Comparison of ENCODE assay signal across 8 cellular contexts in the genomic region with DNA sequence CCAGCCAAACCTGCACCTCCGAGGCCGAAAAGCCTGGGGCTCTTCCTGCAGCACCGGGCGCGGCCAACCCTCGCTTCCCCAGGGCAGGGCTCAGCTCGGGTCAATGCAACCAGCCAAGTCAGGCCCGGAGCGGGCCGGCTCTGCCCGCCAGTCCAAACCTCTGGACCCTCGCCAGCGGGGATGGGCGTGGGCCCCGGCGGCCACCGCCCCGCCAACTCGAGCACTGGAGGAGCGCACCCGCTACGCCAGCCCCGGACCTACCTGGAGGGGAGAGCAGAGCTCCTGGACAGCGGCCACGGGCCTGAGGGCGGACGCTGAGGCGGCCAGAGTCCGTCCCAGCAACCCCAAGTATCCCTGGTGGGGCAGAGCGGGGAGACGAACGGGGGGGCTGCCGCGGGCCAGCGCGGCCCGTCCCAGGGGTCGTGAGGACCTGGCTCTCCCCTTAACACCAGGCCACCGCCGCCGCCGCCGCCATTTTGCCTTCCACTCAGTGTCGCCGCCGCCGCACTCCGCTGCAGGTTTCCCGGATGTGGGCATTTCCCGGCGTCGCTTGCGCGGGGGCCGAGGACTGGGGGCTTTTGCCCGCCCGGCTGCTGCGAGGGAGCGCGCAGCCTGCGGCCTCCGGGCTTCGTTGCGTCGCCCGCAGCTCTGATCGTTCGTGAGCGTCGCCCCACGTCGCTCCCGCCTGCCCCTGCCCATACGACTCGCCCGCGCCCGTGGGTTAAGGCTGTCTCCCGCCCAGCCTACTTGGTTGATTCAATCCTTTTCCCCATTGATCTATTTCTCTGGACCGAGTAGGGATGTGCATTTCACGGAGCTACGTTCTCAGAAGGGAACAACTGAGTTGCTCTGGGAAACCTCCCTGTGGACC. TPM values are rescaled to one million over a fixed set of nuclear protein-coding genes. Genes with fewer than 3 reads are reported as not detected.
DNase-seq lines count a peak whose midpoint lies in the region; ATAC-seq and TF ChIP-seq lines count a peak whose summit lies in the region.

LATS1 (minus strand) TSS at position 514 of the 871 bp plus-strand sequence. CDS start 15,975 bp downstream, outside the sequence.

- H3K36me3 ChIP-seq in CD4-positive, CD25-positive, alpha-beta regulatory T cell (ENCODE audit: control insufficient read depth, insufficient read depth, low read length), result no peaks in the 10 kb centered on the region

- peak within 1 kb of the TSS; percentile 93 to 98 (median 94) for H3K4me3 Mint-ChIP-seq in CD4-positive, CD25-positive, alpha-beta regulatory T cell
- H3K4me3 Mint-ChIP-seq in activated CD4-positive, alpha-beta memory T cell treated with anti-CD3 and anti-CD28 coated beads for 36 hours, result peak within 1 kb of the TSS; percentile 92

- TF ChIP-seq CTCF in dorsolateral prefrontal cortex (IDR thresholded peaks at IDR 0.05 in 54 of 56, conservative IDR thresholded peaks at IDR 0.05 in 2 of 56; ENCODE audit: low read depth in 1 of 56, partially characterized antibody in 56 of 56) (peak in 41 of 56 donors; percentile 3 to 60 (median 30)), lower leg skin (IDR thresholded peaks at IDR 0.05) (no peak)

- peak; percentile 93 to 95 for ATAC-seq in CD4-positive, CD25-positive, alpha-beta regulatory T cell (ENCODE audit: low read depth in 2 of 2)
- ATAC-seq in GM19438 (IDR thresholded peaks at IDR 0.05; ENCODE audit: low read depth, unreplicated experiment) (peak; percentile 83), HG03571 (IDR thresholded peaks at IDR 0.05; ENCODE audit: unreplicated experiment) (peak; percentile 91)

- POLR2A ChIA-PET in activated CD4-positive, alpha-beta memory T cell treated with anti-CD3 and anti-CD28 coated beads for 36 hours (lab: Charles Lee), result interaction anchor here (1.0 to 2.9 kb wide), 11 partner anchors 9 to 172 kb away, joined by 3 to 15 read pairs (median 5); partner anchors contain the start of genes GINM1, PCMT1 and PPIL4

- peak; percentile 88 to 93 (median 91) for DNase-seq in CD4-positive, CD25-positive, alpha-beta regulatory T cell
- DNase-seq in NCI-H82 treated with DMSO at 0.1 percent for 48 hours (lab: John Stamatoyannopoulos, UW; ENCODE audit: unreplicated experiment) (peak; percentile 34), dorsolateral prefrontal cortex (peak; percentile 78 to 94 (median 90)), lower leg skin (ENCODE audit: low spot score in 2 of 2) (peak; percentile 80 to 98)
- peak; percentile 95 for DNase-seq in activated CD4-positive, alpha-beta memory T cell treated with anti-CD3 and anti-CD28 coated beads for 36 hours
- peak; percentile 91 for DNase-seq in stimulated activated CD4-positive, alpha-beta T cell treated with anti-CD3 and anti-CD28 coated beads, Interleukin-4, amount 100 ng/mL, for 48 hours (ENCODE audit: low read depth in 2 of 2)

- H3K9me3 ChIP-seq in CD4-positive, CD25-positive, alpha-beta regulatory T cell (ENCODE audit: control insufficient read depth in 2 of 2, low read length in 2 of 2), result no peaks in the 10 kb centered on the region

- no peak for TF ChIP-seq POLR2A in lower leg skin (IDR thresholded peaks at IDR 0.05)

- H3K4me1 Mint-ChIP-seq in CD4-positive, CD25-positive, alpha-beta regulatory T cell, result peaks cover 29 to 51% (median 30%) of the 10 kb centered on the region in 4 donors
- peaks cover 31% of the 10 kb centered on the region for H3K4me1 Mint-ChIP-seq in activated CD4-positive, alpha-beta memory T cell treated with anti-CD3 and anti-CD28 coated beads for 36 hours (ENCODE audit: low read depth)

- no peaks in the 10 kb centered on the region for H3K36me3 Mint-ChIP-seq in CD4-positive, CD25-positive, alpha-beta regulatory T cell
- peaks cover 8% of the 10 kb centered on the region for H3K36me3 Mint-ChIP-seq in activated CD4-positive, alpha-beta memory T cell treated with anti-CD3 and anti-CD28 coated beads for 36 hours

- H3K9me3 Mint-ChIP-seq in CD4-positive, CD25-positive, alpha-beta regulatory T cell, result no peaks in the 10 kb centered on the region
- H3K9me3 Mint-ChIP-seq in activated CD4-positive, alpha-beta memory T cell treated with anti-CD3 and anti-CD28 coated beads for 36 hours, result no peaks in the 10 kb centered on the region

- intact Hi-C loops in activated CD4-positive, alpha-beta memory T cell treated with anti-CD3 and anti-CD28 coated beads for 36 hours (cut with micrococcal nuclease), result loop anchor here (1.0 to 10.0 kb wide), 8 partner anchors 28 to 287 kb away; partner anchors contain the start of genes GINM1, KATNA1, NUP43 and PPIL4
- intact Hi-C loops in dorsolateral prefrontal cortex (cut with DNase I), result loop anchor here (2.0 to 10.0 kb wide), 7 partner anchors 27 to 171 kb away; partner anchors contain the start of genes GINM1 (in 2 of the 2), KATNA1 (in 1 of the 2), LRP11 (in 1 of the 2) and PPIL4 (in 1 of the 2)
- intact Hi-C loops in lower leg skin (cut with DNase I; ENCODE audit: low total_unique reads), result no loop called here

- peak within 1 kb of the TSS; percentile 96 for H3K4me3 ChIP-seq in CD4-positive, CD25-positive, alpha-beta regulatory T cell (ENCODE audit: low read depth, low read length)
- H3K4me3 ChIP-seq in dorsolateral prefrontal cortex, result peak within 1 kb of the TSS; percentile 56 to 100 (median 96)
- H3K4me3 ChIP-seq in lower leg skin (ENCODE audit: low read depth, poor library complexity, severe bottlenecking), result peak within 1 kb of the TSS; percentile 95

- peak within 1 kb of the TSS; percentile 91 for H3K27ac ChIP-seq in CD4-positive, CD25-positive, alpha-beta regulatory T cell (ENCODE audit: insufficient read depth, low read length, poor library complexity, severe bottlenecking)
- H3K27ac ChIP-seq in dorsolateral prefrontal cortex, result peak within 1 kb of the TSS; percentile 85 to 100 (median 97)

- WGBS in lower leg skin, 2 donors, result 0% methylated on average over 41 to 52 of the region's 82 CpGs

- H3K27me3 Mint-ChIP-seq in CD4-positive, CD25-positive, alpha-beta regulatory T cell, result no peaks in the 10 kb centered on the region
- H3K27me3 Mint-ChIP-seq in activated CD4-positive, alpha-beta memory T cell treated with anti-CD3 and anti-CD28 coated beads for 36 hours, result no peaks in the 10 kb centered on the region

- CTCF ChIA-PET in activated CD4-positive, alpha-beta memory T cell treated with anti-CD3 and anti-CD28 coated beads for 36 hours (lab: Charles Lee), result interaction anchor here (0.6 to 2.1 kb wide), 9 partner anchors 13 to 172 kb away, joined by 3 to 5 read pairs (median 3); partner anchors contain the start of genes PCMT1 and PPIL4

- H3K27me3 ChIP-seq in CD4-positive, CD25-positive, alpha-beta regulatory T cell (ENCODE audit: control insufficient read depth, insufficient read depth, low read length), result no peaks in the 10 kb centered on the region
- no peaks in the 10 kb centered on the region for H3K27me3 ChIP-seq in dorsolateral prefrontal cortex

- H3K27ac Mint-ChIP-seq in CD4-positive, CD25-positive, alpha-beta regulatory T cell, result peak within 1 kb of the TSS; percentile 93 to 98 (median 98)
- peak within 1 kb of the TSS; percentile 96 for H3K27ac Mint-ChIP-seq in activated CD4-positive, alpha-beta memory T cell treated with anti-CD3 and anti-CD28 coated beads for 36 hours

- peaks cover 41% of the 10 kb centered on the region for H3K4me1 ChIP-seq in CD4-positive, CD25-positive, alpha-beta regulatory T cell (ENCODE audit: control insufficient read depth, insufficient read depth, low read length, poor library complexity, severe bottlenecking)

RNA-seq across cellular contexts. Expression of gene LATS1, which starts in this region (rescaled TPM):
- 40.9 TPM for total RNA-seq in CD4-positive, CD25-positive, alpha-beta regulatory T cell
- 10 to 100 TPM in 3 of 4 donors, 1 to 10 TPM in 1; 8.9 to 12.4 (median 12.1) TPM for polyA plus RNA-seq in CD4-positive, CD25-positive, alpha-beta regulatory T cell
- total RNA-seq in activated CD4-positive, alpha-beta memory T cell treated with anti-CD3 and anti-CD28 coated beads for 36 hours, result 10 to 100 TPM; 19.1 to 20.1 TPM
- total RNA-seq in dorsolateral prefrontal cortex (10 to 100 TPM; 26.8 to 50.8 (median 36.9) TPM), lower leg skin (10 to 100 TPM; 17.6 to 27.9 (median 24.3) TPM)

Comparison
In these comparisons a context has a peak if more than half of its experiments do, and no peak if none do; other contexts are left out.
1. Peak in every context shown above with its lines: DNase-seq, ATAC-seq, H3K4me3 ChIP-seq and H3K27ac ChIP-seq.
2. DNase-seq: peak in every context shown above with its lines; median percentile 95 in activated CD4-positive, alpha-beta memory T cell treated with anti-CD3 and anti-CD28 coated beads for 36 hours; 91 in CD4-positive, CD25-positive, alpha-beta regulatory T cell; 91 in stimulated activated CD4-positive, alpha-beta T cell treated with anti-CD3 and anti-CD28 coated beads, Interleukin-4, amount 100 ng/mL, for 48 hours; 90 in dorsolateral prefrontal cortex; 89 in lower leg skin; 34 in NCI-H82 treated with DMSO at 0.1 percent for 48 hours.
3. CTCF ChIP-seq: peak in dorsolateral prefrontal cortex (41 of 56); none in lower leg skin (0 of 3).